In genomic region chr5:158456756-158457155, GRCh38 we compare ENCODE assay signal across 10 cellular contexts.
A peak's percentile ranks its signal among the peaks of the same experiment; 100 is the strongest.
DNase-seq lines count a peak whose midpoint lies in the region; ATAC-seq and TF ChIP-seq lines count a peak whose summit lies in the region.
"Had no signal": no experiment of that assay in that cellular context is flagged by ENCODE, and none has a peak within 500 bp of the region (broad histone marks: within the 10 kb centered on the region; RNA-seq: fewer than 3 reads in every experiment).

No MANE protein-coding gene starts in this region.

- 0 out of 2 replicates have a peak, but pooled peaks cover 1% of the 10 kb centered on the region for H3K9me3 ChIP-seq in MG63

- no peak overlapping the region for H3K27ac Mint-ChIP-seq in activated T-cell treated with anti-CD3 and anti-CD28 coated beads, Interleukin-2, amount 50 U/mL, for 72 hours
- H3K27ac Mint-ChIP-seq in activated T-cell treated with anti-CD3 and anti-CD28 coated beads, Interleukin-2, amount 50 U/mL, for 24 hours = no peak overlapping the region
- H3K27ac Mint-ChIP-seq in stimulated activated naive B cell treated with anti-CD40 and anti-IgM and Interleukin-4, amounts not matched to agents 10 μg/mL and 1 μg/mL and 100 μg/mL, for 72 hours = no peak overlapping the region
- H3K27ac Mint-ChIP-seq: CD8-positive, alpha-beta memory T cell had no signal

- TF ChIP-seq CTCF in epithelial cell of esophagus (IDR thresholded peaks at IDR 0.05; ENCODE audit: insufficient read depth, low read depth, low read length, missing control alignments) = no peak

- ATAC-seq in activated T-cell treated with anti-CD3 and anti-CD28 coated beads, Interleukin-2, amount 50 U/mL, for 72 hours (replicated peaks in 1 of 2) = peak; percentile 18 to 52
- ATAC-seq in stimulated activated naive B cell treated with anti-CD40 and anti-IgM and Interleukin-4, amounts not matched to agents 10 μg/mL and 1 μg/mL and 100 μg/mL, for 72 hours (replicated peaks) = peak; percentile 52 to 75
- no peak for ATAC-seq in GM21360 (IDR thresholded peaks at IDR 0.05; ENCODE audit: unreplicated experiment)

- H3K4me3 ChIP-seq in MG63 = no peak overlapping the region
- no peak overlapping the region for H3K4me3 ChIP-seq in epithelial cell of esophagus (ENCODE audit: low read length)

- no peaks in the 10 kb centered on the region for H3K4me1 Mint-ChIP-seq in activated T-cell treated with anti-CD3 and anti-CD28 coated beads, Interleukin-2, amount 50 U/mL, for 72 hours (ENCODE audit: low read depth)
- no peaks in the 10 kb centered on the region for H3K4me1 Mint-ChIP-seq in activated T-cell treated with anti-CD3 and anti-CD28 coated beads, Interleukin-2, amount 50 U/mL, for 24 hours (ENCODE audit: low read depth)
- H3K4me1 Mint-ChIP-seq in stimulated activated naive B cell treated with anti-CD40 and anti-IgM and Interleukin-4, amounts not matched to agents 10 μg/mL and 1 μg/mL and 100 μg/mL, for 72 hours = peaks cover 0 to 4% of the 10 kb centered on the region in 2 donors
- H3K4me1 Mint-ChIP-seq: CD8-positive, alpha-beta memory T cell had no signal

- H3K27me3 Mint-ChIP-seq in activated T-cell treated with anti-CD3 and anti-CD28 coated beads, Interleukin-2, amount 50 U/mL, for 72 hours (ENCODE audit: low read depth) = no peaks in the 10 kb centered on the region
- no peaks in the 10 kb centered on the region for H3K27me3 Mint-ChIP-seq in activated T-cell treated with anti-CD3 and anti-CD28 coated beads, Interleukin-2, amount 50 U/mL, for 24 hours
- no peaks in the 10 kb centered on the region for H3K27me3 Mint-ChIP-seq in stimulated activated naive B cell treated with anti-CD40 and anti-IgM and Interleukin-4, amounts not matched to agents 10 μg/mL and 1 μg/mL and 100 μg/mL, for 72 hours

- H3K36me3 Mint-ChIP-seq in activated T-cell treated with anti-CD3 and anti-CD28 coated beads, Interleukin-2, amount 50 U/mL, for 72 hours (ENCODE audit: insufficient read depth in 2 of 2) = no peaks in the 10 kb centered on the region
- H3K36me3 Mint-ChIP-seq in activated T-cell treated with anti-CD3 and anti-CD28 coated beads, Interleukin-2, amount 50 U/mL, for 24 hours (ENCODE audit: low read depth) = no peaks in the 10 kb centered on the region
- no peaks in the 10 kb centered on the region for H3K36me3 Mint-ChIP-seq in stimulated activated naive B cell treated with anti-CD40 and anti-IgM and Interleukin-4, amounts not matched to agents 10 μg/mL and 1 μg/mL and 100 μg/mL, for 72 hours
- H3K36me3 Mint-ChIP-seq: CD8-positive, alpha-beta memory T cell had no signal

- no peaks in the 10 kb centered on the region for H3K36me3 ChIP-seq in MG63

- no peak overlapping the region for H3K4me3 Mint-ChIP-seq in activated T-cell treated with anti-CD3 and anti-CD28 coated beads, Interleukin-2, amount 50 U/mL, for 72 hours
- H3K4me3 Mint-ChIP-seq in activated T-cell treated with anti-CD3 and anti-CD28 coated beads, Interleukin-2, amount 50 U/mL, for 24 hours = no peak overlapping the region
- H3K4me3 Mint-ChIP-seq in stimulated activated naive B cell treated with anti-CD40 and anti-IgM and Interleukin-4, amounts not matched to agents 10 μg/mL and 1 μg/mL and 100 μg/mL, for 72 hours = no peak overlapping the region
- H3K4me3 Mint-ChIP-seq: CD8-positive, alpha-beta memory T cell had no signal

- peak; percentile 1 to 6 for DNase-seq in activated T-cell treated with anti-CD3 and anti-CD28 coated beads, Interleukin-2, amount 50 U/mL, for 72 hours
- DNase-seq in activated T-cell treated with anti-CD3 and anti-CD28 coated beads, Interleukin-2, amount 50 U/mL, for 24 hours = no peak
- DNase-seq in MG63 (peak; percentile 93), epithelial cell of esophagus (ENCODE audit: low read depth) (peak; percentile 74), NCI-H1105 treated with DMSO at 0.1 percent for 48 hours (lab: John Stamatoyannopoulos, UW) (no peak)
- no peak for DNase-seq in stimulated activated naive B cell treated with anti-CD40 and anti-IgM and Interleukin-4, amounts not matched to agents 10 μg/mL and 1 μg/mL and 100 μg/mL, for 72 hours
- DNase-seq in activated CD8-positive, alpha-beta memory T cell treated with anti-CD3 and anti-CD28 coated beads, Interleukin-2, amount 50 U/mL, for 48 hours = no peak
- DNase-seq: CD8-positive, alpha-beta memory T cell; Kasumi-1 had no signal

- peaks cover 0 to 1% of the 10 kb centered on the region in 2 donors for H3K9me3 Mint-ChIP-seq in activated T-cell treated with anti-CD3 and anti-CD28 coated beads, Interleukin-2, amount 50 U/mL, for 72 hours
- peaks cover 2% of the 10 kb centered on the region for H3K9me3 Mint-ChIP-seq in activated T-cell treated with anti-CD3 and anti-CD28 coated beads, Interleukin-2, amount 50 U/mL, for 24 hours
- H3K9me3 Mint-ChIP-seq in stimulated activated naive B cell treated with anti-CD40 and anti-IgM and Interleukin-4, amounts not matched to agents 10 μg/mL and 1 μg/mL and 100 μg/mL, for 72 hours = no peaks in the 10 kb centered on the region
- H3K9me3 Mint-ChIP-seq: CD8-positive, alpha-beta memory T cell had no signal

- no peaks in the 10 kb centered on the region for H3K27me3 ChIP-seq in MG63

Comparison
In these comparisons a context has a peak if more than half of its experiments do, and no peak if none do; other contexts are left out.
1. DNase-seq: peak in activated T-cell treated with anti-CD3 and anti-CD28 coated beads, Interleukin-2, amount 50 U/mL, for 72 hours (2 of 2), MG63 (single experiment) and epithelial cell of esophagus (single experiment); none in activated T-cell treated with anti-CD3 and anti-CD28 coated beads, Interleukin-2, amount 50 U/mL, for 24 hours (single experiment), stimulated activated naive B cell treated with anti-CD40 and anti-IgM and Interleukin-4, amounts not matched to agents 10 μg/mL and 1 μg/mL and 100 μg/mL, for 72 hours (single experiment), activated CD8-positive, alpha-beta memory T cell treated with anti-CD3 and anti-CD28 coated beads, Interleukin-2, amount 50 U/mL, for 48 hours (single experiment) and NCI-H1105 treated with DMSO at 0.1 percent for 48 hours (single experiment).